Comparison of ENCODE assay signal across 8 cellular contexts in genomic region chr19:45419396-45419795, GRCh38. TPM values are rescaled to one million over a fixed set of nuclear protein-coding genes. Genes with fewer than 3 reads are reported as not detected.
DNase-seq lines count a peak whose midpoint lies in the region; ATAC-seq and TF ChIP-seq lines count a peak whose summit lies in the region.

No MANE protein-coding gene starts in this region.

- peaks cover 14% of the 10 kb centered on the region for H3K79me2 ChIP-seq in Karpas-422 (ENCODE audit: low read length)

- no peaks in the 10 kb centered on the region for H3K9me2 ChIP-seq in Karpas-422 (replicated peaks; ENCODE audit: insufficient read depth, low read length)

- peaks cover 39% of the 10 kb centered on the region for H3K4me1 ChIP-seq in Karpas-422 (ENCODE audit: low read length)
- no peaks in the 10 kb centered on the region for H3K4me1 ChIP-seq in colonic mucosa

- H3K9ac ChIP-seq in Karpas-422 (ENCODE audit: low read length) (peak overlapping the region; percentile 70), colonic mucosa (ENCODE audit: low read depth in 2 of 2, low read length in 2 of 2) (no peak overlapping the region)

- H3K27me3 ChIP-seq in Karpas-422 (ENCODE audit: low read length) = no peaks in the 10 kb centered on the region
- no peaks in the 10 kb centered on the region for H3K27me3 ChIP-seq in colonic mucosa

- intact Hi-C loops in head of caudate nucleus (cut with DNase I) = no loop called here
- intact Hi-C loops in colonic mucosa (cut with DNase I) = no loop called here

- peak; percentile 40 for ATAC-seq in GM19468 (IDR thresholded peaks at IDR 0.05; ENCODE audit: extremely low read depth, unreplicated experiment)

- H4K20me1 ChIP-seq in Karpas-422 (ENCODE audit: insufficient read depth, low read depth, low read length) = no peaks in the 10 kb centered on the region

- H3K27ac ChIP-seq in Karpas-422 (ENCODE audit: low read length) = peak overlapping the region; percentile 87
- no peak overlapping the region for H3K27ac ChIP-seq in colonic mucosa

- H3K4me3 ChIP-seq in GM12875 (ENCODE audit: low read depth, low read length) = peak overlapping the region; percentile 29
- peak overlapping the region; percentile 57; the same call in 1 of the 2 replicates for H3K4me3 ChIP-seq in Karpas-422 (ENCODE audit: low read length)
- no peak overlapping the region for H3K4me3 ChIP-seq in colonic mucosa

- peak; percentile 90 for DNase-seq in Karpas-422
- DNase-seq in head of caudate nucleus = peak in 31 of 42 donors; percentile 22 to 71 (median 54)
- DNase-seq in stimulated activated CD8-positive, alpha-beta memory T cell treated with anti-CD3 and anti-CD28 coated beads, Interleukin-4, amount 100 ng/mL, for 48 hours = no peak
- no peak for DNase-seq in colonic mucosa
- DNase-seq in occipital lobe (lab: John Stamatoyannopoulos, UW) = no peak
- DNase-seq in RKO (ENCODE audit: low spot score) = no peak

- H2AFZ ChIP-seq in Karpas-422 (ENCODE audit: low read length) = no peak overlapping the region

- no peak for TF ChIP-seq CTCF in GM12875 (IDR thresholded peaks at IDR 0.05; ENCODE audit: borderline replicate concordance, insufficient read depth, low read depth, low read length)
- TF ChIP-seq CTCF in colonic mucosa (IDR thresholded peaks at IDR 0.05) = no peak

- H3K9me3 ChIP-seq in Karpas-422 (ENCODE audit: low read length) = no peaks in the 10 kb centered on the region
- H3K9me3 ChIP-seq in colonic mucosa = no peaks in the 10 kb centered on the region

- H3K36me3 ChIP-seq in Karpas-422 (ENCODE audit: insufficient read depth, low read length) (peaks cover 10% of the 10 kb centered on the region), colonic mucosa (no peaks in the 10 kb centered on the region)

- peak overlapping the region; percentile 70 for H3K4me2 ChIP-seq in Karpas-422 (ENCODE audit: low read depth, low read length, poor library complexity, severe bottlenecking)

RNA-seq across cellular contexts. Expression of gene ERCC1, which starts 4.3 kb away (rescaled TPM):
- 121 and 175 TPM in 2 replicates for total RNA-seq in Karpas-422 (2014; rRNA removed; shearing (Covaris generic); ENCODE audit: low replicate concordance)
- total RNA-seq in colonic mucosa (10 to 100 TPM; 30.0 to 37.3 TPM), occipital lobe (51.2 TPM)

RNA-seq across cellular contexts. Expression of gene POLR1G, which starts 13.0 kb away (rescaled TPM):
- total RNA-seq in Karpas-422 (2014; rRNA removed; shearing (Covaris generic); ENCODE audit: low replicate concordance) = 6.6 and 10.5 TPM in 2 replicates
- total RNA-seq in colonic mucosa = 1 to 10 TPM; 2.0 to 8.5 TPM
- 5.3 TPM for total RNA-seq in occipital lobe

RNA-seq across cellular contexts. Expression of gene PPP1R13L, which starts 14.5 kb away (rescaled TPM):
- total RNA-seq in Karpas-422 (2014; rRNA removed; shearing (Covaris generic); ENCODE audit: low replicate concordance) = 1.0 and 1.1 TPM in 2 replicates
- total RNA-seq in colonic mucosa (10 to 100 TPM; 25.9 to 46.2 TPM), occipital lobe (not detected)

RNA-seq across cellular contexts. Expression of gene FOSB, which starts 48.4 kb away (rescaled TPM):
- 2.5 and 4.0 TPM in 2 replicates for total RNA-seq in Karpas-422 (2014; rRNA removed; shearing (Covaris generic); ENCODE audit: low replicate concordance)
- total RNA-seq in colonic mucosa (1 to 10 TPM; 1.5 to 3.4 TPM), occipital lobe (2.2 TPM)

RNA-seq across cellular contexts. Expression of gene ERCC2, which starts 49.0 kb away (rescaled TPM):
- total RNA-seq in Karpas-422 (2014; rRNA removed; shearing (Covaris generic); ENCODE audit: low replicate concordance) = 15.4 and 23.4 TPM in 2 replicates
- total RNA-seq in colonic mucosa (10 to 100 TPM; 12.7 to 17.4 TPM), occipital lobe (10.9 TPM)

Comparison
In these comparisons a context has a peak if more than half of its experiments do, and no peak if none do; other contexts are left out.
1. DNase-seq: peak in Karpas-422 (single experiment) and head of caudate nucleus (31 of 42); none in stimulated activated CD8-positive, alpha-beta memory T cell treated with anti-CD3 and anti-CD28 coated beads, Interleukin-4, amount 100 ng/mL, for 48 hours (single experiment), colonic mucosa (single experiment), occipital lobe (single experiment) and RKO (single experiment).
2. RNA of gene PPP1R13L, which starts 14.5 kb away (total RNA-seq): 25.9 to 46.2 TPM in colonic mucosa; 1.0 to 1.1 TPM in Karpas-422 and not detected in occipital lobe (single experiment); every median in the first group is over 10 times any median in the second.